19 cellular contexts compared by ENCODE assay signal in genomic region chr12:88753707-88754106, GRCh38.
"Had no signal": no experiment of that assay in that cellular context is flagged by ENCODE, and none has a peak within 500 bp of the region (broad histone marks: within the 10 kb centered on the region; RNA-seq: fewer than 3 reads in every experiment).

No MANE protein-coding gene starts in this region.

- ATAC-seq: esophagus mucosa; gastrocnemius medialis; naive thymus-derived CD4-positive, alpha-beta T cell; stimulated activated naive CD8-positive, alpha-beta T cell treated with anti-CD3 and anti-CD28 coated beads, Interleukin-15, Interleukin-2, amounts not matched to agents 100 U/mL and 50 U/mL, for 24 hours had no signal

- H3K4me1 ChIP-seq: parathyroid adenoma, prostate gland, tibial artery, upper lobe of left lung, vagina had no signal

- DNase-seq: cortex of kidney; dorsolateral prefrontal cortex; effector CD8-positive, alpha-beta T cell; gastrocnemius medialis; glutamatergic neuron; immature natural killer cell; left colon; mesendoderm; naive thymus-derived CD4-positive, alpha-beta T cell; nephron progenitor cell; stimulated activated CD4-positive, alpha-beta T cell treated with anti-CD3 and anti-CD28 coated beads, Interleukin-2, amount 100 ng/mL, for 48 hours; stimulated activated naive CD8-positive, alpha-beta T cell treated with anti-CD3 and anti-CD28 coated beads, Interleukin-15, Interleukin-2, amounts not matched to agents 100 U/mL and 50 U/mL, for 24 hours; tibial artery; upper lobe of left lung had no signal

- H3K4me3 ChIP-seq: dorsolateral prefrontal cortex, gastrocnemius medialis, prostate gland, smooth muscle cell, tibial artery, upper lobe of left lung, vagina had no signal

- H3K36me3 ChIP-seq: gastrocnemius medialis, prostate gland, tibial artery, upper lobe of left lung, vagina had no signal

- H3K27ac ChIP-seq: dorsolateral prefrontal cortex, gastrocnemius medialis, parathyroid adenoma, prostate gland, tibial artery, upper lobe of left lung, vagina had no signal

- H3K27me3 ChIP-seq: dorsolateral prefrontal cortex, gastrocnemius medialis, tibial artery, upper lobe of left lung, vagina had no signal

- H3K9me3 ChIP-seq: gastrocnemius medialis, prostate gland, tibial artery, upper lobe of left lung, vagina had no signal
